Comparison of ENCODE assay signal across 1 cellular context in the genomic region with DNA sequence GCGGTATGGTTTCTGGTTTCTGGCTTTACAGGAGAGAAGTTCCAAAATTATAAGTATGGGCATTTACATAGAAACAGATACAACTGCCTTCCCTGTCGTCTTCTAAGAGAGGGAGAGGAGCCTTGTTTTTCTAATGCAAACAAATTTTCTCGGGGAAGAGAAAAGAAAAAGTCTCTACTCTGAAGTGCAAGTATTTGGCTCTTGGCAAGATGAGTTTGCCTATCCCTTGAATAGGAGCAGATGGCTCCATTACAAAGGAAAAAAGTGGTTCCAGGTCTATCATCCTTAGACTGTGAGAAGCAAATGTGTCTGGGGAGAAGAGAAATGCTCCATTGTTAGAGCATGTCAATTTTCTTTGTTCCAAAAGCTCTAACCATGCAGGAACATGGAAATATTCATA.
TF ChIP-seq lines count a peak whose summit lies in the region.

No MANE protein-coding gene starts in this region.

TF ChIP-seq in GM23338, 12 proteins besides CTCF, POLR2A, EP300 and RAD21:
- TF ChIP-seq ZNF462 (CRISPR knock-in tag; IDR thresholded peaks at IDR 0.05) (peak; percentile 91), EZH2 (IDR thresholded peaks at IDR 0.05; ENCODE audit: low read depth, unreplicated experiment) (no peak), NANOG (IDR thresholded peaks at IDR 0.05; ENCODE audit: borderline replicate concordance) (0 out of 2 replicates have a peak, but pooled peaks have one; percentile 35)
